Comparison of ENCODE assay signal across 30 cellular contexts in the genomic region with DNA sequence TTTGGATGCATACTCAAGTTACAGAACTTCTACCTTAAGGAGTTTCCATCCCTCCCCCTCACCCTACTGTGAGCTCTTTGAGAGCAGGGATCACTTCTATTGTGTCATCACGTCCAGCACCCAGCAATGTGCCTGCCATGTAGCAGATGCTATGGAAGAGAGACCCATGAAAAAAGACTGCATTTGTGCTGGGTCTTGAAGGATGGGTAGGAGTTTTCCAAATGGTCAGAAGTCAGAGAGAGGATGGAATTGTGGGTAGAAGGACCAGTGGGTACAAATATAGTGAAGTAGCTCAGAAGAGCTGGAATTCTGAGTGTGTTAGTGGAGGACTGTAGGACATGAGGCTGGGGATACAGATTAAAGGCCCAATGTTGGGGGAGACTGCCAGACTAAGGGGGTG.
"Had no signal": no experiment of that assay in that cellular context is flagged by ENCODE, and none has a peak within 500 bp of the region (broad histone marks: within the 10 kb centered on the region; RNA-seq: fewer than 3 reads in every experiment).

No MANE protein-coding gene starts in this region.

- H3K27ac ChIP-seq: adrenal gland, ascending aorta, body of pancreas, brain microvascular endothelial cell, breast epithelium, cardiac muscle cell had no signal

- ATAC-seq: activated naive CD4-positive, alpha-beta T cell treated with anti-CD3 and anti-CD28 coated beads, Interleukin-2, amount 50 U/mL, for 72 hours; activated naive CD8-positive, alpha-beta T cell treated with anti-CD3 and anti-CD28 coated beads, Interleukin-2, amount 50 U/mL, for 24 hours; activated T-cell treated with anti-CD3 and anti-CD28 coated beads, Interleukin-2, amount 50 U/mL, for 4 hours; activated T-cell treated with anti-CD3 and anti-CD28 coated beads, Interleukin-2, amount 50 U/mL, for 72 hours; activated T-helper 17 cell treated with anti-CD3 and anti-CD28 coated beads, Interleukin-2, amount 50 U/mL, for 72 hours; body of pancreas had no signal

- H3K27me3 ChIP-seq: adrenal gland, ascending aorta, body of pancreas, brain microvascular endothelial cell, breast epithelium, cardiac muscle cell had no signal

- DNase-seq: activated effector memory CD4-positive, alpha-beta T cell treated with anti-CD3 and anti-CD28 coated beads, Interleukin-2, amount 50 U/mL, for 16 hours; activated effector memory CD4-positive, alpha-beta T cell treated with Interleukin-2 at 50 U/mL for 16 hours; activated gamma-delta T cell; activated gamma-delta T cell treated with Interleukin-2 at 50 U/mL for 16 hours; activated naive CD4-positive, alpha-beta T cell; activated naive CD4-positive, alpha-beta T cell treated with anti-CD3 and anti-CD28 coated beads for 36 hours; activated naive CD4-positive, alpha-beta T cell treated with anti-CD3 and anti-CD28 coated beads, Interleukin-2, amount 10 ng/mL, durations not matched to agents 7 days and 5 days; activated naive CD4-positive, alpha-beta T cell treated with anti-CD3 and anti-CD28 coated beads, Interleukin-2, amount 50 U/mL, for 16 hours; activated naive CD4-positive, alpha-beta T cell treated with Interleukin-2 at 50 U/mL for 16 hours; activated naive CD8-positive, alpha-beta T cell treated with anti-CD3 and anti-CD28 coated beads for 36 hours; activated naive CD8-positive, alpha-beta T cell treated with anti-CD3 and anti-CD28 coated beads, Interleukin-2, amount 10 ng/mL, durations not matched to agents 7 days and 5 days; activated naive CD8-positive, alpha-beta T cell treated with anti-CD3 and anti-CD28 coated beads, Interleukin-2, amount 50 U/mL, for 24 hours; activated T-cell treated with anti-CD3 and anti-CD28 coated beads, Interleukin-2, amount 50 U/mL, for 4 hours; activated T-cell treated with anti-CD3 and anti-CD28 coated beads, Interleukin-2, amount 50 U/mL, for 48 hours; activated T-cell treated with anti-CD3 and anti-CD28 coated beads, Interleukin-2, amount 50 U/mL, for 72 hours; adrenal gland; amniotic stem cell; amygdala; anterior cingulate cortex; aorta; body of pancreas; brain microvascular endothelial cell; caudate nucleus; central memory CD4-positive, alpha-beta T cell; cerebellar nuclear complex had no signal

- H3K4me3 ChIP-seq: adrenal gland, ascending aorta, body of pancreas, breast epithelium, cardiac muscle cell had no signal

- H3K4me1 ChIP-seq: body of pancreas, breast epithelium had no signal

- H3K36me3 ChIP-seq: ascending aorta, brain microvascular endothelial cell, breast epithelium, cardiac muscle cell had no signal

- H3K9me3 ChIP-seq: adrenal gland, ascending aorta, body of pancreas, breast epithelium had no signal
